Comparison of ENCODE assay signal across 16 cellular contexts in the genomic region with DNA sequence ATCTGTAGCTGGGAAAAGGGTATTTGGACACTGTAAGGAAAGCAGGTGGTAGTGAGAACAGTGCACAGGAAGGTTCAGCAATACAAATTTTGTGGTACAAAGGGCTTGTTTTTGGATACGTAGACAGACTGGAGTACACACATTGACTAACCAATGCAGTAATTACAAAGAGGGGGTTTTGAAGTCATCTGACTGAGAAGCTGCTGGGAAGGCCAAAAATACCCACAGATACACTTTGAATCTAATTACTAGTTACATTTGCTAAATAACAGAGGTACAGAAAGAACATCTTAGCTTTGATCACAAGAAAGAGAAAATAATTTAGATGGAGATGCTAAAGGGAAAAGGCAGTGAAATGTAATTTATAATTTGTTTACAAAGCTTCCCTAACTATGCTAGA. TPM values are rescaled to one million over a fixed set of nuclear protein-coding genes. Genes with fewer than 3 reads are reported as not detected.
DNase-seq lines count a peak whose midpoint lies in the region; ATAC-seq lines count a peak whose summit lies in the region.
"Had no signal": no experiment of that assay in that cellular context is flagged by ENCODE, and none has a peak within 500 bp of the region (broad histone marks: within the 10 kb centered on the region; RNA-seq: fewer than 3 reads in every experiment).

No MANE protein-coding gene starts in this region.

- no peaks in the 10 kb centered on the region for H3K27me3 Mint-ChIP-seq in CD4-positive, alpha-beta memory T cell
- no peaks in the 10 kb centered on the region for H3K27me3 Mint-ChIP-seq in effector memory CD8-positive, alpha-beta T cell

- no peaks in the 10 kb centered on the region for H3K27me3 ChIP-seq in CD4-positive, alpha-beta memory T cell (ENCODE audit: insufficient read depth, low read length)
- no peaks in the 10 kb centered on the region for H3K27me3 ChIP-seq in GM23248 (replicated peaks; ENCODE audit: insufficient read depth)
- H3K27me3 ChIP-seq: body of pancreas had no signal

- ATAC-seq in GM18870 (IDR thresholded peaks at IDR 0.05; ENCODE audit: unreplicated experiment) (peak; percentile 57), HG02981 (IDR thresholded peaks at IDR 0.05; ENCODE audit: unreplicated experiment) (peak; percentile 39)
- ATAC-seq in effector memory CD8-positive, alpha-beta T cell (replicated peaks): no peak
- ATAC-seq: activated CD4-positive, CD25-positive, alpha-beta regulatory T cell treated with anti-CD3 and anti-CD28 coated beads, Interleukin-2, amount 50 U/mL, for 24 hours; body of pancreas had no signal

- H3K9ac ChIP-seq in GM23248: no peak overlapping the region

- peaks cover 14% of the 10 kb centered on the region for H3K36me3 ChIP-seq in CD4-positive, alpha-beta memory T cell (ENCODE audit: insufficient read depth, low read length)
- H3K36me3 ChIP-seq in GM23248 (ENCODE audit: low read depth): peaks cover 26% of the 10 kb centered on the region

- no peaks in the 10 kb centered on the region for H3K9me3 Mint-ChIP-seq in CD4-positive, alpha-beta memory T cell
- H3K9me3 Mint-ChIP-seq in effector memory CD8-positive, alpha-beta T cell: no peaks in the 10 kb centered on the region

- DNase-seq in CD4-positive, alpha-beta memory T cell: no peak
- no peak for DNase-seq in effector memory CD8-positive, alpha-beta T cell
- DNase-seq in DMS53 (lab: John Stamatoyannopoulos, UW) (no peak), KBM-7 (no peak), HUDEP-2 (lab: John Stamatoyannopoulos, UW; ENCODE audit: unreplicated experiment in 76 of 76) (no peak), GM23248 (no peak)
- DNase-seq: activated T-cell treated with anti-CD3 and anti-CD28 coated beads, Interleukin-2, amount 50 U/mL, for 48 hours; body of pancreas; DMS79; foreskin melanocyte; NCI-H2171; stimulated activated CD8-positive, alpha-beta memory T cell treated with anti-CD3 and anti-CD28 coated beads, Interleukin-4, amount 100 ng/mL, for 48 hours had no signal

- H3K79me2 ChIP-seq in GM23248 (ENCODE audit: insufficient read depth): no peaks in the 10 kb centered on the region

- H3K4me2 ChIP-seq in GM23248 (ENCODE audit: unreplicated experiment): no peak overlapping the region

- CTCF ChIA-PET in CD4-positive, alpha-beta memory T cell (lab: Charles Lee; ENCODE audit: partially characterized antibody): no interaction called here

- intact Hi-C loops in CD4-positive, alpha-beta memory T cell (cut with micrococcal nuclease): no loop called here

- POLR2A ChIA-PET in CD4-positive, alpha-beta memory T cell (lab: Charles Lee; ENCODE audit: partially characterized antibody): no interaction called here

- peaks cover 26 to 36% of the 10 kb centered on the region in 2 donors for H3K36me3 Mint-ChIP-seq in CD4-positive, alpha-beta memory T cell
- peaks cover 24% of the 10 kb centered on the region for H3K36me3 Mint-ChIP-seq in effector memory CD8-positive, alpha-beta T cell (ENCODE audit: insufficient read depth)

- H4K20me1 ChIP-seq in GM23248 (ENCODE audit: insufficient read depth): no peaks in the 10 kb centered on the region

- no peak overlapping the region for H3K4me3 ChIP-seq in CD4-positive, alpha-beta memory T cell (ENCODE audit: low read length in 2 of 2)
- no peak overlapping the region for H3K4me3 ChIP-seq in GM23248
- H3K4me3 ChIP-seq: body of pancreas had no signal

- peak overlapping the region in 4 of 7 donors; percentile 31 to 75 (median 42) for H3K27ac Mint-ChIP-seq in CD4-positive, alpha-beta memory T cell
- peak overlapping the region; percentile 57 to 64 for H3K27ac Mint-ChIP-seq in effector memory CD8-positive, alpha-beta T cell

- H2AFZ ChIP-seq in GM23248: no peak overlapping the region

- H3F3A ChIP-seq in GM23248 (ENCODE audit: insufficient read depth): no peaks in the 10 kb centered on the region

- peaks cover 0 to 5% (median 0%) of the 10 kb centered on the region in 4 donors for H3K4me1 Mint-ChIP-seq in CD4-positive, alpha-beta memory T cell
- H3K4me1 Mint-ChIP-seq in effector memory CD8-positive, alpha-beta T cell (ENCODE audit: low read depth in 2 of 2): peaks cover 0 to 10% of the 10 kb centered on the region in 2 donors

- no peaks in the 10 kb centered on the region for H3K9me2 ChIP-seq in GM23248 (ENCODE audit: insufficient read depth)

- no peak overlapping the region for H3K27ac ChIP-seq in CD4-positive, alpha-beta memory T cell (ENCODE audit: low read depth, low read length)
- no peak overlapping the region for H3K27ac ChIP-seq in GM23248
- H3K27ac ChIP-seq: body of pancreas, HL-60 had no signal

- 95 to 97% methylated on average over 1 of the region's 1 CpG for WGBS in GM23248 (ENCODE audit: low coverage in 1 of 2, low lambda C conversion rate in 2 of 2, missing lambda C conversion rate in 2 of 2), 2 experiments

- in situ Hi-C loops in KBM-7 (cut with MboI; ENCODE audit: low pct_unique_long_range_greater_than_20kb, low sequenced_read_pairs) (no loop called here), GM23248 (cut with MboI) (no loop called here)

- no peaks in the 10 kb centered on the region for H3K9me3 ChIP-seq in CD4-positive, alpha-beta memory T cell (ENCODE audit: control insufficient read depth in 1 of 2, low read length in 2 of 2)
- no peaks in the 10 kb centered on the region for H3K9me3 ChIP-seq in GM23248 (ENCODE audit: low read depth)
- H3K9me3 ChIP-seq: body of pancreas had no signal

- no peaks in the 10 kb centered on the region for H3K4me1 ChIP-seq in CD4-positive, alpha-beta memory T cell (ENCODE audit: insufficient read depth, low read length)
- no peaks in the 10 kb centered on the region for H3K4me1 ChIP-seq in GM23248 (ENCODE audit: insufficient read depth)

- no peak overlapping the region for H3K4me3 Mint-ChIP-seq in CD4-positive, alpha-beta memory T cell
- no peak overlapping the region for H3K4me3 Mint-ChIP-seq in effector memory CD8-positive, alpha-beta T cell

RNA-seq across cellular contexts. Expression of a gene that starts 45.9 kb away (rescaled TPM):
- not detected for total RNA-seq in CD4-positive, alpha-beta memory T cell
- under 1 TPM; 0.22 to 0.43 TPM for polyA plus RNA-seq in CD4-positive, alpha-beta memory T cell
- total RNA-seq in GM23248 (2014; rRNA removed; shearing (Covaris generic)): not detected in 2 replicates
- polyA plus RNA-seq in GM23248 (2016; fragmentation: Nextera tagmentation; extraction: Ambion mirVana): not detected in 2 replicates
- total RNA-seq: body of pancreas had no signal
